Comparison of ENCODE assay signal across 13 cellular contexts in genomic region chrX:5681159-5681558, GRCh38.
DNase-seq lines count a peak whose midpoint lies in the region; ATAC-seq, FAIRE-seq and TF ChIP-seq lines count a peak whose summit lies in the region.
"Had no signal": no experiment of that assay in that cellular context is flagged by ENCODE, and none has a peak within 500 bp of the region (broad histone marks: within the 10 kb centered on the region; RNA-seq: fewer than 3 reads in every experiment).

No MANE protein-coding gene starts in this region.

- no peak overlapping the region for H3K9ac ChIP-seq in H1 (replicated peaks in 1 of 4; ENCODE audit: extremely low read depth in 1 of 4, low read depth in 3 of 4, low read length in 3 of 4)

- no peak for TF ChIP-seq POLR2A in H1 (IDR thresholded peaks at IDR 0.05; ENCODE audit: control extremely low read depth in 1 of 2, low read depth in 2 of 2, low read length in 2 of 2)

- no peak overlapping the region for H4K5ac ChIP-seq in H1 (ENCODE audit: insufficient read length, low read depth, low read length)

- POLR2A ChIA-PET in H1 (lab: Charles Lee; ENCODE audit: partially characterized antibody), result no interaction called here

- H3K27me3 ChIP-seq in H1 (replicated peaks in 1 of 4; ENCODE audit: control insufficient read depth in 3 of 4, extremely low read depth in 1 of 4, insufficient read depth in 3 of 4, low read length in 3 of 4), result no peaks in the 10 kb centered on the region
- H3K27me3 ChIP-seq in small intestine (ENCODE audit: control insufficient read depth in 2 of 2, insufficient read depth in 2 of 2, low read length in 2 of 2), result no peaks in the 10 kb centered on the region
- H3K27me3 ChIP-seq: esophagus muscularis mucosa, vagina had no signal

- no peak overlapping the region for H3K4me3 ChIP-seq in H1 (ENCODE audit: extremely low read depth in 1 of 4, insufficient read depth in 2 of 4, low read depth in 3 of 4, low read length in 4 of 4)
- no peak overlapping the region for H3K4me3 ChIP-seq in small intestine (ENCODE audit: low read depth in 1 of 2, low read length in 2 of 2)
- H3K4me3 ChIP-seq: esophagus muscularis mucosa, vagina had no signal

- H4K20me1 ChIP-seq in H1 (replicated peaks in 1 of 2; ENCODE audit: control insufficient read depth in 1 of 2, insufficient read depth in 2 of 2, low read length in 2 of 2), result no peaks in the 10 kb centered on the region

- no peak overlapping the region for H2BK5ac ChIP-seq in H1 (ENCODE audit: low read depth, low read length)

- no peak overlapping the region for H4K91ac ChIP-seq in H1 (replicated peaks; ENCODE audit: insufficient read length, low read length)

- H3K4ac ChIP-seq in H1 (replicated peaks; ENCODE audit: insufficient read length, low read depth, low read length), result no peak overlapping the region

- H2BK120ac ChIP-seq in H1 (replicated peaks; ENCODE audit: low read depth, low read length), result no peak overlapping the region

- H2BK12ac ChIP-seq in H1 (ENCODE audit: low read depth, low read length), result no peak overlapping the region

- no peak overlapping the region for H3K27ac ChIP-seq in 22Rv1
- no peak overlapping the region for H3K27ac ChIP-seq in H1 (ENCODE audit: low read depth, low read length)
- H3K27ac ChIP-seq in small intestine (ENCODE audit: low read depth in 1 of 2, low read length in 1 of 2), result no peak overlapping the region
- H3K27ac ChIP-seq: esophagus muscularis mucosa, vagina, VCaP had no signal

- no peak overlapping the region for H3K14ac ChIP-seq in H1 (ENCODE audit: insufficient read length)

- 63% methylated on average over 3 of the region's 3 CpGs; no CpG with 5 or more reads in 1 of the 2 experiments for WGBS in H1 (ENCODE audit: extremely low coverage in 1 of 2, insufficient coverage in 1 of 2, insufficient read length in 1 of 2, insufficient replicate concordance in 2 of 2, low coverage in 1 of 2, low lambda C conversion rate in 2 of 2, missing lambda C conversion rate in 1 of 2), 2 experiments
- WGBS in small intestine, 3 donors, result 40 to 50% (median 45%) methylated on average over 3 of the region's 3 CpGs

- H3K9me3 ChIP-seq in H1 (ENCODE audit: insufficient read depth in 2 of 2, low read depth in 1 of 2, low read length in 1 of 2), result no peaks in the 10 kb centered on the region
- H3K9me3 ChIP-seq in small intestine (ENCODE audit: control insufficient read depth, low read depth), result no peaks in the 10 kb centered on the region
- H3K9me3 ChIP-seq: esophagus muscularis mucosa, vagina had no signal

- H4K8ac ChIP-seq in H1 (ENCODE audit: extremely low read depth, insufficient read depth, low read length), result no peak overlapping the region

- no peaks in the 10 kb centered on the region for H3K79me1 ChIP-seq in H1 (ENCODE audit: low read depth, low read length)

- DNase-seq in NCI-H1105 (lab: John Stamatoyannopoulos, UW) (peak; percentile 0), H1 (ENCODE audit: low read depth in 1 of 2, low spot score in 2 of 2) (no peak), NCI-H2107 (lab: John Stamatoyannopoulos, UW) (no peak), small intestine (no peak)
- no peak for DNase-seq in activated naive CD4-positive, alpha-beta T cell treated with anti-CD3 and anti-CD28 coated beads, Interleukin-2, amount 50 U/mL, for 16 hours
- no peak for DNase-seq in activated CD8-positive, alpha-beta memory T cell treated with anti-CD3 and anti-CD28 coated beads, Interleukin-2, amount 50 U/mL, for 48 hours
- DNase-seq: activated naive CD8-positive, alpha-beta T cell treated with anti-CD3 and anti-CD28 coated beads, Interleukin-2, amount 50 U/mL, for 24 hours; CD4-positive, CD25-positive, alpha-beta regulatory T cell had no signal

- H2BK20ac ChIP-seq in H1 (ENCODE audit: low read length), result no peak overlapping the region

- no peak overlapping the region for H3K4me2 ChIP-seq in H1 (ENCODE audit: insufficient read depth in 1 of 2, low read depth in 2 of 2, low read length in 2 of 2)

- TF ChIP-seq CTCF in 22Rv1 (IDR thresholded peaks at IDR 0.05), result peak; percentile 40
- peak in 1 of 3 experiments; percentile 41; a peak in 1 of 4 replicates for TF ChIP-seq CTCF in H1 (IDR thresholded peaks at IDR 0.05; ENCODE audit: control extremely low read depth in 1 of 3, insufficient read depth in 1 of 3, low read depth in 1 of 3, low read length in 3 of 3)

- H3K23me2 ChIP-seq in H1 (ENCODE audit: low read depth, low read length), result no peaks in the 10 kb centered on the region

- TF ChIP-seq RAD21 in H1 (IDR thresholded peaks at IDR 0.05 in 1 of 2, conservative IDR thresholded peaks at IDR 0.05 in 1 of 2; ENCODE audit: low read depth in 2 of 2, low read length in 2 of 2), result peak; percentile 28 to 50

- H2AFZ ChIP-seq in H1 (ENCODE audit: low read length), result no peak overlapping the region

- CTCF ChIA-PET in H1 (lab: Charles Lee; ENCODE audit: partially characterized antibody), result no interaction called here

- H3K56ac ChIP-seq in H1 (replicated peaks; ENCODE audit: insufficient read length, low read depth, low read length), result no peak overlapping the region

- peak; percentile 86 for ATAC-seq in GM18867 (IDR thresholded peaks at IDR 0.05; ENCODE audit: unreplicated experiment)
- ATAC-seq: activated naive CD8-positive, alpha-beta T cell treated with anti-CD3 and anti-CD28 coated beads, Interleukin-2, amount 50 U/mL, for 24 hours had no signal

- H3K23ac ChIP-seq in H1 (ENCODE audit: insufficient read length), result no peak overlapping the region

- FAIRE-seq in H1 (lab: Jason Lieb, UNC), result peak; percentile 68
- no peak for FAIRE-seq in small intestine (lab: Jason Lieb, UNC)

- H3K4me1 ChIP-seq in H1 (replicated peaks in 1 of 4; ENCODE audit: control insufficient read depth in 3 of 4, insufficient read depth in 4 of 4, low read length in 3 of 4) (no peaks in the 10 kb centered on the region), small intestine (ENCODE audit: control insufficient read depth in 2 of 2, insufficient read depth in 1 of 2, low read depth in 1 of 2, low read length in 1 of 2) (no peaks in the 10 kb centered on the region)
- H3K4me1 ChIP-seq: esophagus muscularis mucosa, vagina had no signal

- no peaks in the 10 kb centered on the region for H3K79me2 ChIP-seq in H1 (ENCODE audit: control insufficient read depth in 1 of 2, insufficient read depth in 2 of 2, low read length in 2 of 2)

- H2AK5ac ChIP-seq in H1 (ENCODE audit: low read depth, low read length), result no peak overlapping the region

- no peak overlapping the region for H3K18ac ChIP-seq in H1 (ENCODE audit: extremely low read depth, low read length)

- no peak for TF ChIP-seq EP300 in H1 (IDR thresholded peaks at IDR 0.05; ENCODE audit: borderline replicate concordance in 1 of 2, low read depth in 2 of 2, low read length in 2 of 2)

- H2BK15ac ChIP-seq in H1 (ENCODE audit: low read length), result no peak overlapping the region

- H3K36me3 ChIP-seq in H1 (ENCODE audit: control insufficient read depth in 2 of 4, insufficient read depth in 4 of 4, low read length in 3 of 4) (no peaks in the 10 kb centered on the region), small intestine (ENCODE audit: control insufficient read depth in 2 of 2, insufficient read depth in 2 of 2, low read length in 2 of 2) (no peaks in the 10 kb centered on the region)
- H3K36me3 ChIP-seq: esophagus muscularis mucosa, vagina had no signal

TF ChIP-seq in H1, 55 proteins besides CTCF, POLR2A, EP300 and RAD21 (continues in another document):
- no peak for TF ChIP-seq HDAC2 (IDR thresholded peaks at IDR 0.05; ENCODE audit: borderline replicate concordance in 1 of 2, low read depth in 2 of 2, low read length in 2 of 2)
- no peak for TF ChIP-seq CEBPB (IDR thresholded peaks at IDR 0.05; ENCODE audit: low read depth, low read length)
- no peak for TF ChIP-seq SP2 (IDR thresholded peaks at IDR 0.05; ENCODE audit: low read length)
- TF ChIP-seq TAF7 (optimal IDR thresholded peaks at IDR 0.05; ENCODE audit: borderline replicate concordance, low read depth, low read length), result no peak
- no peak for TF ChIP-seq EGR1 (IDR thresholded peaks at IDR 0.05; ENCODE audit: borderline replicate concordance, low read depth, low read length)
- TF ChIP-seq NRF1 (IDR thresholded peaks at IDR 0.05; ENCODE audit: low read depth, low read length), result no peak
